ENCODE assay signal across 9 cellular contexts in the genomic region with DNA sequence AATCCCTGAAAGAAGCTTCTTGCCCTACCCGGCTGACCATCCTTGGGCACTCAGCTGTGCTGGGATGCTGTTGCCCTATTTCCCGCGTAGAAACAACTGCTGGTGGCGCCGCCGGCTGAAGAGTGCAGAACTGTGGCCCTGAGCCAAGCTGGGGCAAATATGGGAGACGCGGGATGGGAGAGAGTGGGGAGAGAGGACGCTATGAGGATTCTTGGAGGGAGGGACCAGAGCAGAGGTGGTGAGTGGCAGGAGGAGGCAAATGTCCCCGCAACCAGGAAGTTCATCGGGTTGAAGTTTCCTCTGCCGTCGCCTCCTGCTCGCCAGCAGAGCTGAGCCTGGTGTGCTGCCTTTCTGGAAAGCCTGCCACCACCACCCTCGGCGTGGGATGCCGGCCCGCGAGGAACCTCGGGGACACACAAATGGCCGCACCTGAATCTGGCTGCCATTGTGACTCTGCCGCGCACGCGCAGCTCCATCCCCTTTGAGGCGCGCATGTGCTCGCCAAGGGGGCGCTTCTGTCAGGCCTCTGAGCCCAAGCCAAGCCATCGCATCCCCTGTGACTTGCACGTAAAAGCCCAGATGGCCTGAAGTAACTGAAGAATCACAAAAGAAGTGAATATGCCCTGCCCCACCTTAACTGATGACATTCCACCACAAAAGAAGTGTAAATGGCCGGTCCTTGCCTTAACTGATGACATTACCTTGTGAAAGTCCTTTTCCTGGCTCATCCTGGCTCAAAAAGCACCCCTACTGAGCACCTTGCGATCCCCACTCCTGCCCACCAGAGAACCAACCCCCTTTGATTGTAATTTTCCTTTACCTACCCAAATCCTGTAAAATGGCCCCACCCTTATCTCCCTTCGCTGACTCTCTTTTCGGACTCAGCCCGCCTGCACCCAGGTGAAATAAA. TPM values are rescaled to one million over a fixed set of nuclear protein-coding genes. Genes with fewer than 3 reads are reported as not detected.
DNase-seq lines count a peak whose midpoint lies in the region; ATAC-seq and TF ChIP-seq lines count a peak whose summit lies in the region.
"Not testable (repeated sequence)": the region's sequence is repeated elsewhere in the genome, so short reads cannot be mapped to it uniquely, and the experiment has no call there.
"Had no signal": no experiment of that assay in that cellular context is flagged by ENCODE, and none has a peak within 500 bp of the region (broad histone marks: within the 10 kb centered on the region; RNA-seq: fewer than 3 reads in every experiment).

No MANE protein-coding gene starts in this region.

- peaks cover 22% of the 10 kb centered on the region for H3K36me3 Mint-ChIP-seq in T-helper 2 cell treated with Interferon-gamma antibody and Interleukin-4, amounts not matched to agents 5 μg/mL and 100 μg/mL, for 36 hours (ENCODE audit: low read depth)
- H3K36me3 Mint-ChIP-seq in activated naive CD4-positive, alpha-beta T cell treated with anti-CD3 and anti-CD28 coated beads, Interleukin-2, amount 50 U/mL, for 24 hours, result not testable (repeated sequence)

- TF ChIP-seq POLR2A in suprapubic skin (IDR thresholded peaks at IDR 0.05), result not testable (repeated sequence)

- not testable (repeated sequence) for H3K27me3 Mint-ChIP-seq in T-helper 2 cell treated with Interferon-gamma antibody and Interleukin-4, amounts not matched to agents 5 μg/mL and 100 μg/mL, for 36 hours (ENCODE audit: low read depth); activated naive CD4-positive, alpha-beta T cell treated with anti-CD3 and anti-CD28 coated beads, Interleukin-2, amount 50 U/mL, for 24 hours

- peak in 1 of 2 donors; percentile 4 for TF ChIP-seq RAD21 in liver (IDR thresholded peaks at IDR 0.05)

- H3K4me1 ChIP-seq in liver (ENCODE audit: control insufficient read depth in 4 of 4, insufficient read depth in 4 of 4, low read length in 3 of 4); suprapubic skin: not testable (repeated sequence)

- H3K9ac ChIP-seq in liver (ENCODE audit: low read depth in 1 of 2, low read length in 2 of 2), result not testable (repeated sequence)

- peak overlapping the region; percentile 81 for H3K27ac Mint-ChIP-seq in T-helper 2 cell treated with Interferon-gamma antibody and Interleukin-4, amounts not matched to agents 5 μg/mL and 100 μg/mL, for 36 hours
- peak overlapping the region; percentile 15 for H3K27ac Mint-ChIP-seq in activated naive CD4-positive, alpha-beta T cell treated with anti-CD3 and anti-CD28 coated beads, Interleukin-2, amount 50 U/mL, for 24 hours

- H3K9me3 ChIP-seq in liver (ENCODE audit: control insufficient read depth in 4 of 4, low read length in 3 of 4); suprapubic skin: not testable (repeated sequence)

- not testable (repeated sequence) for H3K27me3 ChIP-seq in liver (ENCODE audit: control insufficient read depth in 4 of 4, insufficient read depth in 4 of 4, low read length in 3 of 4); suprapubic skin

- peaks cover 0 to 14% (median 6%) of the 10 kb centered on the region in 4 donors for H3K36me3 ChIP-seq in liver (ENCODE audit: control insufficient read depth in 4 of 4, insufficient read depth in 3 of 4, low read depth in 1 of 4, low read length in 3 of 4)
- not testable (repeated sequence) for H3K36me3 ChIP-seq in suprapubic skin

- not testable (repeated sequence) for TF ChIP-seq CTCF in GM12865 (IDR thresholded peaks at IDR 0.05; ENCODE audit: insufficient read depth, low read depth, low read length, missing control alignments); liver (IDR thresholded peaks at IDR 0.05; ENCODE audit: low read depth, low read length, missing input control); suprapubic skin (IDR thresholded peaks at IDR 0.05)

- 45% methylated on average over 35 of the region's 36 CpGs for WGBS in liver
- WGBS in suprapubic skin, result 32% methylated on average over 34 of the region's 36 CpGs

- peaks cover 23% of the 10 kb centered on the region for H3K4me1 Mint-ChIP-seq in T-helper 2 cell treated with Interferon-gamma antibody and Interleukin-4, amounts not matched to agents 5 μg/mL and 100 μg/mL, for 36 hours (ENCODE audit: low read depth)
- not testable (repeated sequence) for H3K4me1 Mint-ChIP-seq in activated naive CD4-positive, alpha-beta T cell treated with anti-CD3 and anti-CD28 coated beads, Interleukin-2, amount 50 U/mL, for 24 hours

- H3K27ac ChIP-seq in epithelial cell of prostate, result peak overlapping the region; percentile 98
- not testable (repeated sequence) for H3K27ac ChIP-seq in liver (ENCODE audit: low read depth in 1 of 2, low read length in 2 of 2); suprapubic skin

- H3K4me3 Mint-ChIP-seq in T-helper 2 cell treated with Interferon-gamma antibody and Interleukin-4, amounts not matched to agents 5 μg/mL and 100 μg/mL, for 36 hours, result peak overlapping the region; percentile 75
- H3K4me3 Mint-ChIP-seq in activated naive CD4-positive, alpha-beta T cell treated with anti-CD3 and anti-CD28 coated beads, Interleukin-2, amount 50 U/mL, for 24 hours, result peak overlapping the region; percentile 78

- intact Hi-C loops in sciatic nerve (cut with DNase I), result not testable (repeated sequence)

- TF ChIP-seq EP300 in suprapubic skin (IDR thresholded peaks at IDR 0.05), result not testable (repeated sequence)

- DNase-seq in GM12865 (ENCODE audit: low read depth), result peak; percentile 85
- DNase-seq in T-helper 2 cell treated with Interferon-gamma antibody and Interleukin-4, amounts not matched to agents 5 μg/mL and 100 μg/mL, for 36 hours (ENCODE audit: low spot score), result peak; percentile 47
- DNase-seq in epithelial cell of prostate (ENCODE audit: low read depth, low spot score); sciatic nerve (ENCODE audit: low spot score); suprapubic skin (ENCODE audit: low spot score in 2 of 2): not testable (repeated sequence)

- H3K4me3 ChIP-seq in GM12865 (ENCODE audit: low read depth, low read length), result peak overlapping the region; percentile 68
- peak overlapping the region; percentile 30 to 54 (median 43) for H3K4me3 ChIP-seq in liver (ENCODE audit: low read depth in 1 of 3, low read length in 3 of 3)
- H3K4me3 ChIP-seq in suprapubic skin, result peak overlapping the region; percentile 43

- ATAC-seq in HG02973 (IDR thresholded peaks at IDR 0.05; ENCODE audit: unreplicated experiment) (peak; percentile 67), sciatic nerve (peak; percentile 26)

- H3K9me3 Mint-ChIP-seq in T-helper 2 cell treated with Interferon-gamma antibody and Interleukin-4, amounts not matched to agents 5 μg/mL and 100 μg/mL, for 36 hours; activated naive CD4-positive, alpha-beta T cell treated with anti-CD3 and anti-CD28 coated beads, Interleukin-2, amount 50 U/mL, for 24 hours: not testable (repeated sequence)

TF ChIP-seq in liver, 16 proteins besides CTCF, POLR2A, EP300 and RAD21:
- TF ChIP-seq RXRA (IDR thresholded peaks at IDR 0.05) (peak in 1 of 2 donors; percentile 18), YY1 (IDR thresholded peaks at IDR 0.05) (peak; percentile 86)

RNA-seq across cellular contexts. Expression of gene ACSM6, which starts 36.9 kb away (rescaled TPM):
- total RNA-seq in liver (not detected), sciatic nerve (0.49 TPM), suprapubic skin (1 to 10 TPM; 1.1 to 5.5 (median 3.0) TPM)
- not detected for polyA plus RNA-seq in liver
- total RNA-seq: gastrocnemius medialis had no signal

RNA-seq across cellular contexts. Expression of gene PDLIM1, which starts 59.9 kb away (rescaled TPM):
- total RNA-seq in liver (10 to 100 TPM; 16.8 to 22.3 TPM), sciatic nerve (138 TPM), suprapubic skin (100 to 1,000 TPM in 1 of 4 donors, 10 to 100 TPM in 3; 71.4 to 112 (median 77.7) TPM)
- polyA plus RNA-seq in liver, result 10 to 100 TPM; 66.7 to 73.4 TPM
